In the genomic region with DNA sequence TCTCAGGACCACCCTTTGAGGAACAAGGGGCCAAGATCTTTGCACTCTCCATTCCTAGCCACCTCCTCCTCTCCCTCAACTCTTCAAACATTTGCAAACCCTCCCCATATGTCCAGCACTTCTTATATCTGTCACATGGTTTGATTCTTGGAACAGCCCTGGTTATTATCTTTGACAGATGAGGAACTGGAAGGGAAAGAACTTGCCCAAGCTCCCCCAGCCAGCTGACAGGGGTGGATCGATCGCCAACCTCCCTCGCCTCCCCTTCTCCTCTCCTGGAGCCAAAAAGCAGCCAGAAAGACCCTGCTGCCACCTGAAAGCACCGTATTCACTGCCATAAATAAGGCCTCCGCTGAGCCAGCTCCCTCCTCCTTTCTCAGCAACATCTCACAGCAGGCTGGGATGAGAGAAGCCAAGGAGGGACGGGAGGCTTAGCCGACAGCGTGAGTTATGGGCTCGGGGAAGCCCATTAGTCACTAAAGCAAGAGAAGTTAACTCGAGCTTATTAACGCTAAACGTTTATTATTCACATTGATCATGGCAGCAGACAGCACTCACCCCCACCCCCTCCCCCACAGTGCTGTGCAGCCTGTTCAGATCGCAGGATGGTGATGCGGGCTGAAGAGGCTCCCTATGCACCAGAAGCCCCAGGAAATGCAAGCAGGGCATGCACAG, we compare ENCODE assay signal across 16 cellular contexts. TPM values are rescaled to one million over a fixed set of nuclear protein-coding genes. Genes with fewer than 3 reads are reported as not detected.
DNase-seq lines count a peak whose midpoint lies in the region; ATAC-seq and TF ChIP-seq lines count a peak whose summit lies in the region.
"Had no signal": no experiment of that assay in that cellular context is flagged by ENCODE, and none has a peak within 500 bp of the region (broad histone marks: within the 10 kb centered on the region; RNA-seq: fewer than 3 reads in every experiment).

No MANE protein-coding gene starts in this region.

- no peak overlapping the region for H3K4me3 ChIP-seq in H7 (ENCODE audit: insufficient read depth, low read depth, low read length)
- H3K4me3 ChIP-seq in RWPE2 (ENCODE audit: severe bottlenecking) = no peak overlapping the region
- no peak overlapping the region for H3K4me3 ChIP-seq in MM.1S (ENCODE audit: low read length)
- no peak overlapping the region for H3K4me3 ChIP-seq in brain microvascular endothelial cell (ENCODE audit: low read depth, low read length)
- H3K4me3 ChIP-seq: A549 had no signal

- H3F3A ChIP-seq in MM.1S (ENCODE audit: insufficient read depth, low read length) = no peaks in the 10 kb centered on the region

- no peak for ATAC-seq in RWPE2 (ENCODE audit: low read depth)
- ATAC-seq in sciatic nerve = no peak
- ATAC-seq: A549 had no signal

- no peak overlapping the region for H2AFZ ChIP-seq in MM.1S (ENCODE audit: low read length)

- H3K9me2 ChIP-seq in MM.1S (replicated peaks; ENCODE audit: insufficient read depth, low read length) = no peaks in the 10 kb centered on the region

- intact Hi-C loops in sciatic nerve (cut with DNase I) = no loop called here

- H3K4me1 ChIP-seq in RWPE2 (ENCODE audit: insufficient read depth, poor library complexity, severe bottlenecking) (no peaks in the 10 kb centered on the region), MM.1S (ENCODE audit: low read length) (no peaks in the 10 kb centered on the region)
- H3K4me1 ChIP-seq: A549, Caco-2 had no signal

- H3K4me2 ChIP-seq in MM.1S (ENCODE audit: low read depth, low read length) = no peak overlapping the region
- H3K4me2 ChIP-seq: A549 had no signal

- H3K79me2 ChIP-seq in MM.1S (ENCODE audit: low read length) = no peaks in the 10 kb centered on the region

- H3K27me3 ChIP-seq in H7 (ENCODE audit: control insufficient read depth, insufficient read depth, low read length) (no peaks in the 10 kb centered on the region), RWPE2 (ENCODE audit: insufficient read depth, poor library complexity, severe bottlenecking) (peaks cover 7% of the 10 kb centered on the region), MM.1S (replicated peaks; ENCODE audit: insufficient read depth, low read length) (peaks cover 9% of the 10 kb centered on the region; the same call in 1 of the 2 replicates), brain microvascular endothelial cell (replicated peaks) (peaks cover 5% of the 10 kb centered on the region)

- peak; percentile 33 for DNase-seq in H7
- DNase-seq in RWPE2 (ENCODE audit: low spot score) = peak; percentile 20
- peak; percentile 43 for DNase-seq in islet precursor cell
- DNase-seq in sciatic nerve (ENCODE audit: low spot score) = peak; percentile 41
- DNase-seq in MM.1S = no peak
- no peak for DNase-seq in activated CD8-positive, alpha-beta memory T cell treated with anti-CD3 and anti-CD28 coated beads for 24 hours
- DNase-seq in brain microvascular endothelial cell = no peak
- DNase-seq: Caco-2, KG1, NCI-H1417, NCI-H2029, NCI-H2171 treated with DMSO at 0.1 percent for 48 hours, SHP77 treated with DMSO at 0.1 percent for 48 hours had no signal

- no peaks in the 10 kb centered on the region for H4K20me1 ChIP-seq in MM.1S (ENCODE audit: insufficient read depth, low read length)

- no peaks in the 10 kb centered on the region for H3K36me3 ChIP-seq in H7 (replicated peaks; ENCODE audit: control insufficient read depth, insufficient read depth, low read length)
- no peaks in the 10 kb centered on the region for H3K36me3 ChIP-seq in RWPE2 (ENCODE audit: low read depth)
- H3K36me3 ChIP-seq in MM.1S (replicated peaks; ENCODE audit: insufficient read depth, low read length) = no peaks in the 10 kb centered on the region
- H3K36me3 ChIP-seq in brain microvascular endothelial cell (replicated peaks) = no peaks in the 10 kb centered on the region

- no peak for TF ChIP-seq CTCF in RWPE2 (IDR thresholded peaks at IDR 0.05; ENCODE audit: poor library complexity, severe bottlenecking)
- TF ChIP-seq CTCF in MM.1S (IDR thresholded peaks at IDR 0.05; ENCODE audit: low read length) = no peak
- TF ChIP-seq CTCF in brain microvascular endothelial cell (IDR thresholded peaks at IDR 0.05; ENCODE audit: low read depth, low read length, missing control alignments) = no peak

- in situ Hi-C loops in brain microvascular endothelial cell (cut with HindIII; ENCODE audit: low pct_ligation_motif_present, low sequenced_read_pairs) = no loop called here

- no peaks in the 10 kb centered on the region for H3K9me3 ChIP-seq in RWPE2 (ENCODE audit: severe bottlenecking)
- H3K9me3 ChIP-seq in MM.1S (replicated peaks; ENCODE audit: insufficient read depth, low read length) = no peaks in the 10 kb centered on the region
- H3K9me3 ChIP-seq: A549, Caco-2 had no signal

- no peak overlapping the region for H3K9ac ChIP-seq in MM.1S (ENCODE audit: low read length)

- H3K27ac ChIP-seq in RWPE2 (ENCODE audit: poor library complexity, severe bottlenecking) = no peak overlapping the region
- no peak overlapping the region for H3K27ac ChIP-seq in MM.1S (ENCODE audit: low read length)
- no peak overlapping the region for H3K27ac ChIP-seq in brain microvascular endothelial cell
- H3K27ac ChIP-seq: A549, C4-2B had no signal

RNA-seq across cellular contexts. Expression of a gene that starts 22.2 kb away (rescaled TPM):
- total RNA-seq in H7 (2014; rRNA removed; shearing (Covaris generic)) = 19.8 and 25.8 TPM in 2 replicates
- 57.4 TPM for total RNA-seq in sciatic nerve
- total RNA-seq: MCF 10A had no signal

Comparison
In these comparisons a context has a peak if more than half of its experiments do, and no peak if none do; other contexts are left out.
1. DNase-seq: peak in H7 (single experiment), RWPE2 (single experiment), islet precursor cell (single experiment) and sciatic nerve (single experiment); none in MM.1S (single experiment), activated CD8-positive, alpha-beta memory T cell treated with anti-CD3 and anti-CD28 coated beads for 24 hours (single experiment) and brain microvascular endothelial cell (single experiment).